8 cellular contexts compared by ENCODE assay signal in genomic region chr3:139934557-139935070, GRCh38. TPM values are rescaled to one million over a fixed set of nuclear protein-coding genes. Genes with fewer than 3 reads are reported as not detected.
DNase-seq lines count a peak whose midpoint lies in the region; ATAC-seq and TF ChIP-seq lines count a peak whose summit lies in the region.

No MANE protein-coding gene starts in this region.

- H3K27ac ChIP-seq in endodermal cell (ENCODE audit: low read depth, low read length), result no peak overlapping the region
- H3K27ac ChIP-seq in mesenchymal stem cell (ENCODE audit: low read length, poor library complexity, severe bottlenecking), result no peak overlapping the region
- H3K27ac ChIP-seq in thymus (ENCODE audit: low read depth), result no peak overlapping the region

- no peak overlapping the region for H4K91ac ChIP-seq in mesenchymal stem cell (ENCODE audit: low read length)

- no peak overlapping the region for H2BK12ac ChIP-seq in mesenchymal stem cell (ENCODE audit: low read length in 2 of 2)

- peak overlapping the region; percentile 83 for H2AFZ ChIP-seq in mesenchymal stem cell (ENCODE audit: low read depth, low read length)

- H3K4ac ChIP-seq in mesenchymal stem cell (ENCODE audit: low read depth in 1 of 2, low read length in 2 of 2), result no peak overlapping the region

- 0 to 2% methylated on average over 9 to 33 of the region's 33 CpGs for WGBS in endodermal cell (ENCODE audit: insufficient coverage in 1 of 2, insufficient read length in 1 of 2), 2 experiments
- WGBS in mesenchymal stem cell, result 3% methylated on average over 31 of the region's 33 CpGs
- 5% methylated on average over 33 of the region's 33 CpGs for WGBS in thymus

- H3K9me3 ChIP-seq in endodermal cell (ENCODE audit: control insufficient read depth, low read length) (no peaks in the 10 kb centered on the region), mesenchymal stem cell (ENCODE audit: control insufficient read depth, low read length) (no peaks in the 10 kb centered on the region), thymus (ENCODE audit: control insufficient read depth) (no peaks in the 10 kb centered on the region)

- H3K9ac ChIP-seq in endodermal cell (ENCODE audit: extremely low read depth, low read length, poor library complexity, severe bottlenecking) (no peak overlapping the region), mesenchymal stem cell (ENCODE audit: low read length) (peak overlapping the region; percentile 36)

- H3K27ac Mint-ChIP-seq in endodermal cell, result no peak overlapping the region

- peaks cover 36% of the 10 kb centered on the region for H3K27me3 ChIP-seq in H7 (ENCODE audit: control insufficient read depth, insufficient read depth, low read length)
- H3K27me3 ChIP-seq in endodermal cell (ENCODE audit: control insufficient read depth, insufficient read depth, low read length, poor library complexity, severe bottlenecking), result peaks cover 45% of the 10 kb centered on the region
- peaks cover 31 to 49% of the 10 kb centered on the region in 2 experiments for H3K27me3 ChIP-seq in mesenchymal stem cell (ENCODE audit: control insufficient read depth in 1 of 2, insufficient read depth in 1 of 2, low read length in 2 of 2)
- peaks cover 36% of the 10 kb centered on the region for H3K27me3 ChIP-seq in thymus (ENCODE audit: control insufficient read depth, insufficient read depth)

- peak; percentile 86 for DNase-seq in Ammon's horn (ENCODE audit: low spot score)
- peak; percentile 90 for DNase-seq in H7
- DNase-seq in NCI-H526 (lab: John Stamatoyannopoulos, UW), result peak; percentile 94 to 97
- peak; percentile 95 for DNase-seq in endodermal cell
- peak; percentile 59 for DNase-seq in mesenchymal stem cell
- no peak for DNase-seq in T-helper 9 cell

- H3K18ac ChIP-seq in mesenchymal stem cell (ENCODE audit: low read depth in 1 of 2, low read length in 2 of 2), result peak overlapping the region in 1 of 2 experiments; percentile 16

- H2BK15ac ChIP-seq in mesenchymal stem cell (ENCODE audit: low read depth, poor library complexity, severe bottlenecking), result no peak overlapping the region

- peak overlapping the region; percentile 61 for H3K4me3 ChIP-seq in H7 (ENCODE audit: insufficient read depth, low read depth, low read length)
- peak overlapping the region; percentile 80 for H3K4me3 ChIP-seq in endodermal cell (ENCODE audit: low read length)
- peak overlapping the region; percentile 74 to 77 for H3K4me3 ChIP-seq in mesenchymal stem cell (ENCODE audit: insufficient read depth in 1 of 2, low read depth in 1 of 2, low read length in 2 of 2)
- peak overlapping the region; percentile 25 for H3K4me3 ChIP-seq in thymus (ENCODE audit: low read length)

- no peak for ATAC-seq in HG03196 (IDR thresholded peaks at IDR 0.05; ENCODE audit: unreplicated experiment)

- H3K4me1 ChIP-seq in endodermal cell (ENCODE audit: control insufficient read depth, insufficient read depth, low read length) (no peaks in the 10 kb centered on the region), mesenchymal stem cell (ENCODE audit: control insufficient read depth, insufficient read depth, low read depth, low read length) (peaks cover 12% of the 10 kb centered on the region), thymus (ENCODE audit: control insufficient read depth, insufficient read depth, low read length) (peaks cover 2% of the 10 kb centered on the region)

- no peak overlapping the region for H2AK5ac ChIP-seq in mesenchymal stem cell (ENCODE audit: low read length, severe bottlenecking)

- H3K36me3 Mint-ChIP-seq in endodermal cell (ENCODE audit: low read depth), result no peaks in the 10 kb centered on the region

- peaks cover 9% of the 10 kb centered on the region for H3K79me1 ChIP-seq in mesenchymal stem cell (replicated peaks; ENCODE audit: low read length, poor library complexity, severe bottlenecking)

- H3K4me1 Mint-ChIP-seq in endodermal cell, result peaks cover 11% of the 10 kb centered on the region

- TF ChIP-seq CTCF in endodermal cell (conservative IDR thresholded peaks at IDR 0.05), result peak; percentile 83

- H3K14ac ChIP-seq in mesenchymal stem cell (ENCODE audit: low read length in 2 of 2), result no peak overlapping the region

- peak overlapping the region; percentile 74 for H3K4me2 ChIP-seq in mesenchymal stem cell (ENCODE audit: low read length, poor library complexity, severe bottlenecking)

- H3K4me3 Mint-ChIP-seq in endodermal cell, result peak overlapping the region; percentile 56

- no peaks in the 10 kb centered on the region for H3K9me3 Mint-ChIP-seq in endodermal cell

- H3K36me3 ChIP-seq in H7 (replicated peaks; ENCODE audit: control insufficient read depth, insufficient read depth, low read length) (no peaks in the 10 kb centered on the region), endodermal cell (ENCODE audit: control insufficient read depth, insufficient read depth, low read length) (no peaks in the 10 kb centered on the region), mesenchymal stem cell (ENCODE audit: control insufficient read depth in 1 of 2, insufficient read depth in 2 of 2, low read depth in 1 of 2, low read length in 2 of 2) (no peaks in the 10 kb centered on the region), thymus (ENCODE audit: control insufficient read depth, insufficient read depth) (no peaks in the 10 kb centered on the region)

- H3K23ac ChIP-seq in mesenchymal stem cell (ENCODE audit: low read length in 2 of 2), result peak overlapping the region in 1 of 2 experiments; percentile 83

- H2BK120ac ChIP-seq in mesenchymal stem cell (ENCODE audit: low read depth, low read length), result no peak overlapping the region

- peaks cover 71% of the 10 kb centered on the region for H3K27me3 Mint-ChIP-seq in endodermal cell (ENCODE audit: insufficient read depth)

- no peak overlapping the region for H2BK5ac ChIP-seq in mesenchymal stem cell (ENCODE audit: low read depth, low read length, poor library complexity, severe bottlenecking)

- H4K8ac ChIP-seq in mesenchymal stem cell (ENCODE audit: low read length), result no peak overlapping the region

RNA-seq across cellular contexts. Expression of gene CLSTN2, which starts 0.4 kb away (rescaled TPM):
- total RNA-seq in H7 (2014; rRNA removed; shearing (Covaris generic)), result 0.10 and 0.15 TPM in 2 replicates
- under 1 TPM; 0.13 to 0.42 TPM for total RNA-seq in endodermal cell
- 6.2 TPM for polyA plus RNA-seq in endodermal cell (2013, experiment 1 of 2)
- 5.8 TPM for polyA plus RNA-seq in endodermal cell (2013, experiment 2 of 2)
- polyA plus RNA-seq in mesenchymal stem cell (2013, experiment 1 of 2), result 2.9 TPM
- polyA plus RNA-seq in mesenchymal stem cell (2013, experiment 2 of 2), result 2.8 TPM
- 0.25 TPM for polyA plus RNA-seq in thymus

Comparison
In these comparisons a context has a peak if more than half of its experiments do, and no peak if none do; other contexts are left out.
1. H3K4me3 ChIP-seq: peak in every context shown above with its lines; median percentile 80 in endodermal cell; 76 in mesenchymal stem cell; 61 in H7; 25 in thymus.